In the genomic region with DNA sequence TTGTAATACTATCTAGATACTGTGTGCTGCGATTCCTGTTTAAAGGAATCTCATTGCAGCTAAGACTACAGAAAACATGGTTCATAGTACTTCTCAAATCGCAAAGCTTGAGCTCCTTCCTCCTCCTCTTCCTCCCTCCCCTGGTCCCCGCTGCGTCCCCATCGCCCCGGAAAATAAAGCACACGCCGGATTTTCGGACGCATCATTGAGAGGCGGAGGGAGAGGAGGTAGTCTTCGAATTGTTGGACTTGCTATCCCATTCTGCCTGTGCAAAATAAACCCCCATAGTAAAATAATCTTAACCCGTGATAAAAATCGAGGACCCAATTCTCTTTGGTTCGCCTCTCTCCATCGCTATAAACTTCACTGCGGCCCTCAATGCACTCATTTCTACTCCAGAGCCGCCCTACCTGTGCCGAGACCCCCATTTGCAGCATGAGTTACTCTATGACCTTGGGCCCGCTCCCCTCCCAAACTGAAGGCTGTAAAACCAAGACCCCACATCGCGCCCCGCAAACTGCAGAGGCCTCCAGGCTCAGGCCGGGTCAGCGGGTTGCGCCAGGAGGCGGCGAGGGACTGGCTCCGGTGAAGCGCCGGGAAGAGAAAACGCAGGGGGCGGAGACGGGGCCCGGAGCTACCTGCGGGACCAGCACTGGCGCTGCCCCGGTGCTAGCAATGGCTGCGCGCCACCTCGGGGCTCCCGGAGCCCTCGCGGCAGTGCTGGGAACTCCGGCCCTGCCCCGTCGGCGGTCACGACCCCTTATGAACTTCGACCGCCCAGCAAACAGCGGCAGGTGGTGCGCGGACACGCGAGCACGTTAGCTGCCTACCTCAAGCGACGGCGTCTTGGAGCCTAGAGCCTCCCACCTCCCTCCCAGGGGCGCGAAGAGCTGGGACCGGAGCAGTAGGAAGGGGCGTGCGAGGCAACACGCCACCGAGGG, we compare ENCODE assay signal across 1 cellular context.
A peak's percentile ranks its signal among the peaks of the same experiment; 100 is the strongest.
TF ChIP-seq lines count a peak whose summit lies in the region.

No MANE protein-coding gene starts in this region.

TF ChIP-seq in HepG2, 621 proteins besides CTCF, POLR2A, EP300 and RAD21 (continued from another document and continues in another):
- TF ChIP-seq, protein P1, sequence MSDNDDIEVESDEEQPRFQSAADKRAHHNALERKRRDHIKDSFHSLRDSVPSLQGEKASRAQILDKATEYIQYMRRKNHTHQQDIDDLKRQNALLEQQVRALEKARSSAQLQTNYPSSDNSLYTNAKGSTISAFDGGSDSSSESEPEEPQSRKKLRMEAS (IDR thresholded peaks at IDR 0.05) = peak; percentile 76
- TF ChIP-seq ZNF367 (CRISPR knock-in tag; IDR thresholded peaks at IDR 0.05; ENCODE audit: borderline replicate concordance) (0 out of 2 replicates have a peak, but pooled peaks have one; percentile 76), NR2F1 (CRISPR knock-in tag; IDR thresholded peaks at IDR 0.05) (peak; percentile 63 to 79; a peak in 3 of 4 replicates), KDM5B (CRISPR knock-in tag; IDR thresholded peaks at IDR 0.05; ENCODE audit: borderline replicate concordance) (0 out of 2 replicates have a peak, but pooled peaks have one; percentile 81), PRMT3 (CRISPR knock-in tag; IDR thresholded peaks at IDR 0.05; ENCODE audit: borderline replicate concordance, low read depth) (no peak), ZNF296 (CRISPR knock-in tag; conservative IDR thresholded peaks at IDR 0.05) (peak; percentile 67; the same call in 1 of the 2 replicates), ZNF850 (CRISPR knock-in tag; conservative IDR thresholded peaks at IDR 0.05) (peak; percentile 96), HOXA3 (CRISPR knock-in tag; IDR thresholded peaks at IDR 0.05) (no peak), ZNF333 (CRISPR knock-in tag; IDR thresholded peaks at IDR 0.05; ENCODE audit: borderline replicate concordance) (peak; percentile 88; the same call in 1 of the 2 replicates), STAT5B (CRISPR knock-in tag; IDR thresholded peaks at IDR 0.05) (0 out of 2 replicates have a peak, but pooled peaks have one; percentile 8), YY1 (IDR thresholded peaks at IDR 0.05; ENCODE audit: insufficient read depth, insufficient replicate concordance, low read depth, low read length) (peak; percentile 96), HOXA9 (CRISPR knock-in tag; IDR thresholded peaks at IDR 0.05; ENCODE audit: borderline replicate concordance) (peak; percentile 63; the same call in 1 of the 2 replicates), TBX3 (IDR thresholded peaks at IDR 0.05; ENCODE audit: borderline replicate concordance) (peak; percentile 38; the same call in 1 of the 2 replicates), MTF1 (CRISPR knock-in tag; IDR thresholded peaks at IDR 0.05) (0 out of 2 replicates have a peak, but pooled peaks have one; percentile 47), ZNF788 (CRISPR knock-in tag; IDR thresholded peaks at IDR 0.05; ENCODE audit: borderline replicate concordance) (0 out of 2 replicates have a peak, but pooled peaks have one; percentile 2), ZC3H13 (CRISPR knock-in tag; IDR thresholded peaks at IDR 0.05) (peak; percentile 91), CAMTA2 (CRISPR knock-in tag; IDR thresholded peaks at IDR 0.05; ENCODE audit: borderline replicate concordance) (peak; percentile 58; the same call in 1 of the 2 replicates), GLI4 (CRISPR knock-in tag; IDR thresholded peaks at IDR 0.05; ENCODE audit: borderline replicate concordance) (0 out of 2 replicates have a peak, but pooled peaks have one; percentile 87), RARA (CRISPR knock-in tag; IDR thresholded peaks at IDR 0.05) (peak; percentile 23; the same call in 1 of the 2 replicates), ZNF589 (CRISPR knock-in tag; conservative IDR thresholded peaks at IDR 0.05) (peak; percentile 71; the same call in 1 of the 2 replicates), ZNF17 (CRISPR knock-in tag; IDR thresholded peaks at IDR 0.05) (0 out of 2 replicates have a peak, but pooled peaks have one; percentile 33), REL (CRISPR knock-in tag; conservative IDR thresholded peaks at IDR 0.05) (peak; percentile 57; the same call in 1 of the 2 replicates), ZNF737 (CRISPR knock-in tag; IDR thresholded peaks at IDR 0.05; ENCODE audit: borderline replicate concordance) (0 out of 2 replicates have a peak, but pooled peaks have one; percentile 25), ZNF841 (CRISPR knock-in tag; IDR thresholded peaks at IDR 0.05; ENCODE audit: borderline replicate concordance) (0 out of 2 replicates have a peak, but pooled peaks have one; percentile 29), HNF4G (IDR thresholded peaks at IDR 0.05; ENCODE audit: borderline replicate concordance, low read depth, low read length) (peak; percentile 40; the same call in 1 of the 2 replicates), HNF4G (CRISPR knock-in tag; IDR thresholded peaks at IDR 0.05; ENCODE audit: borderline replicate concordance, low read depth) (peak; percentile 20; the same call in 1 of the 2 replicates), ZNF292 (CRISPR knock-in tag; IDR thresholded peaks at IDR 0.05; ENCODE audit: borderline replicate concordance, low read depth) (peak; percentile 77; the same call in 1 of the 2 replicates), TEAD2 (CRISPR knock-in tag; IDR thresholded peaks at IDR 0.05) (no peak), ZFP90 (CRISPR knock-in tag; IDR thresholded peaks at IDR 0.05; ENCODE audit: borderline replicate concordance) (0 out of 2 replicates have a peak, but pooled peaks have one; percentile 8), HNF4A (CRISPR knock-in tag; IDR thresholded peaks at IDR 0.05) (peak; percentile 63), ZMYM3 (CRISPR knock-in tag; IDR thresholded peaks at IDR 0.05) (0 out of 2 replicates have a peak, but pooled peaks have one; percentile 16), ELF4 (CRISPR knock-in tag; IDR thresholded peaks at IDR 0.05; ENCODE audit: borderline replicate concordance) (peak; percentile 71; the same call in 1 of the 2 replicates), SCMH1 (CRISPR knock-in tag; IDR thresholded peaks at IDR 0.05; ENCODE audit: borderline replicate concordance) (0 out of 2 replicates have a peak, but pooled peaks have one; percentile 50), ZNF12 (CRISPR knock-in tag; IDR thresholded peaks at IDR 0.05) (no peak), DR1 (CRISPR knock-in tag; IDR thresholded peaks at IDR 0.05) (peak; percentile 27), SRY (CRISPR knock-in tag; IDR thresholded peaks at IDR 0.05) (peak; percentile 59), SNAI1 (CRISPR knock-in tag; IDR thresholded peaks at IDR 0.05; ENCODE audit: borderline replicate concordance) (peak; percentile 99), CENPX (CRISPR knock-in tag; IDR thresholded peaks at IDR 0.05) (no peak), AGO1 (IDR thresholded peaks at IDR 0.05; ENCODE audit: low read depth, low read length, poor library complexity, severe bottlenecking) (peak; percentile 55), ZNF563 (CRISPR knock-in tag; IDR thresholded peaks at IDR 0.05) (peak; percentile 77; the same call in 1 of the 2 replicates), STAG1 (CRISPR knock-in tag; IDR thresholded peaks at IDR 0.05) (0 out of 2 replicates have a peak, but pooled peaks have one; percentile 2), ZNF33B (CRISPR knock-in tag; IDR thresholded peaks at IDR 0.05) (peak; percentile 60; the same call in 1 of the 2 replicates), NFE2 (CRISPR knock-in tag; IDR thresholded peaks at IDR 0.05) (no peak)
- TF ChIP-seq, protein P2, sequence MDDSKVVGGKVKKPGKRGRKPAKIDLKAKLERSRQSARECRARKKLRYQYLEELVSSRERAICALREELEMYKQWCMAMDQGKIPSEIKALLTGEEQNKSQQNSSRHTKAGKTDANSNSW (CRISPR knock-in tag; IDR thresholded peaks at IDR 0.05; ENCODE audit: borderline replicate concordance) = 0 out of 2 replicates have a peak, but pooled peaks have one; percentile 56
- TF ChIP-seq, protein P3, sequence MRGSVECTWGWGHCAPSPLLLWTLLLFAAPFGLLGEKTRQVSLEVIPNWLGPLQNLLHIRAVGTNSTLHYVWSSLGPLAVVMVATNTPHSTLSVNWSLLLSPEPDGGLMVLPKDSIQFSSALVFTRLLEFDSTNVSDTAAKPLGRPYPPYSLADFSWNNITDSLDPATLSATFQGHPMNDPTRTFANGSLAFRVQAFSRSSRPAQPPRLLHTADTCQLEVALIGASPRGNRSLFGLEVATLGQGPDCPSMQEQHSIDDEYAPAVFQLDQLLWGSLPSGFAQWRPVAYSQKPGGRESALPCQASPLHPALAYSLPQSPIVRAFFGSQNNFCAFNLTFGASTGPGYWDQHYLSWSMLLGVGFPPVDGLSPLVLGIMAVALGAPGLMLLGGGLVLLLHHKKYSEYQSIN (CRISPR knock-in tag; IDR thresholded peaks at IDR 0.05; ENCODE audit: borderline replicate concordance) = peak; percentile 67; the same call in 1 of the 2 replicates
- TF ChIP-seq, protein P4, sequence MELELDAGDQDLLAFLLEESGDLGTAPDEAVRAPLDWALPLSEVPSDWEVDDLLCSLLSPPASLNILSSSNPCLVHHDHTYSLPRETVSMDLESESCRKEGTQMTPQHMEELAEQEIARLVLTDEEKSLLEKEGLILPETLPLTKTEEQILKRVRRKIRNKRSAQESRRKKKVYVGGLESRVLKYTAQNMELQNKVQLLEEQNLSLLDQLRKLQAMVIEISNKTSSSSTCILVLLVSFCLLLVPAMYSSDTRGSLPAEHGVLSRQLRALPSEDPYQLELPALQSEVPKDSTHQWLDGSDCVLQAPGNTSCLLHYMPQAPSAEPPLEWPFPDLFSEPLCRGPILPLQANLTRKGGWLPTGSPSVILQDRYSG (CRISPR knock-in tag; IDR thresholded peaks at IDR 0.05) = 0 out of 2 replicates have a peak, but pooled peaks have one; percentile 12
- TF ChIP-seq, protein P5, sequence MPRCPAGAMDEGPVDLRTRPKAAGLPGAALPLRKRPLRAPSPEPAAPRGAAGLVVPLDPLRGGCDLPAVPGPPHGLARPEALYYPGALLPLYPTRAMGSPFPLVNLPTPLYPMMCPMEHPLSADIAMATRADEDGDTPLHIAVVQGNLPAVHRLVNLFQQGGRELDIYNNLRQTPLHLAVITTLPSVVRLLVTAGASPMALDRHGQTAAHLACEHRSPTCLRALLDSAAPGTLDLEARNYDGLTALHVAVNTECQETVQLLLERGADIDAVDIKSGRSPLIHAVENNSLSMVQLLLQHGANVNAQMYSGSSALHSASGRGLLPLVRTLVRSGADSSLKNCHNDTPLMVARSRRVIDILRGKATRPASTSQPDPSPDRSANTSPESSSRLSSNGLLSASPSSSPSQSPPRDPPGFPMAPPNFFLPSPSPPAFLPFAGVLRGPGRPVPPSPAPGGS (CRISPR knock-in tag; IDR thresholded peaks at IDR 0.05) = peak; percentile 85
- TF ChIP-seq, protein P6, sequence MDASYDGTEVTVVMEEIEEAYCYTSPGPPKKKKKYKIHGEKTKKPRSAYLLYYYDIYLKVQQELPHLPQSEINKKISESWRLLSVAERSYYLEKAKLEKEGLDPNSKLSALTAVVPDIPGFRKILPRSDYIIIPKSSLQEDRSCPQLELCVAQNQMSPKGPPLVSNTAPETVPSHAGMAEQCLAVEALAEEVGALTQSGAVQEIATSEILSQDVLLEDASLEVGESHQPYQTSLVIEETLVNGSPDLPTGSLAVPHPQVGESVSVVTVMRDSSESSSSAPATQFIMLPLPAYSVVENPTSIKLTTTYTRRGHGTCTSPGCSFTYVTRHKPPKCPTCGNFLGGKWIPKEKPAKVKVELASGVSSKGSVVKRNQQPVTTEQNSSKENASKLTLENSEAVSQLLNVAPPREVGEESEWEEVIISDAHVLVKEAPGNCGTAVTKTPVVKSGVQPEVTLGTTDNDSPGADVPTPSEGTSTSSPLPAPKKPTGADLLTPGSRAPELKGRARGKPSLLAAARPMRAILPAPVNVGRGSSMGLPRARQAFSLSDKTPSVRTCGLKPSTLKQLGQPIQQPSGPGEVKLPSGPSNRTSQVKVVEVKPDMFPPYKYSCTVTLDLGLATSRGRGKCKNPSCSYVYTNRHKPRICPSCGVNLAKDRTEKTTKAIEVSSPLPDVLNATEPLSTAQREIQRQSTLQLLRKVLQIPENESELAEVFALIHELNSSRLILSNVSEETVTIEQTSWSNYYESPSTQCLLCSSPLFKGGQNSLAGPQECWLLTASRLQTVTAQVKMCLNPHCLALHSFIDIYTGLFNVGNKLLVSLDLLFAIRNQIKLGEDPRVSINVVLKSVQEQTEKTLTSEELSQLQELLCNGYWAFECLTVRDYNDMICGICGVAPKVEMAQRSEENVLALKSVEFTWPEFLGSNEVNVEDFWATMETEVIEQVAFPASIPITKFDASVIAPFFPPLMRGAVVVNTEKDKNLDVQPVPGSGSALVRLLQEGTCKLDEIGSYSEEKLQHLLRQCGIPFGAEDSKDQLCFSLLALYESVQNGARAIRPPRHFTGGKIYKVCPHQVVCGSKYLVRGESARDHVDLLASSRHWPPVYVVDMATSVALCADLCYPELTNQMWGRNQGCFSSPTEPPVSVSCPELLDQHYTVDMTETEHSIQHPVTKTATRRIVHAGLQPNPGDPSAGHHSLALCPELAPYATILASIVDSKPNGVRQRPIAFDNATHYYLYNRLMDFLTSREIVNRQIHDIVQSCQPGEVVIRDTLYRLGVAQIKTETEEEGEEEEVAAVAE (CRISPR knock-in tag; IDR thresholded peaks at IDR 0.05; ENCODE audit: borderline replicate concordance) = peak; percentile 22; the same call in 1 of the 2 replicates
- TF ChIP-seq, protein P7, sequence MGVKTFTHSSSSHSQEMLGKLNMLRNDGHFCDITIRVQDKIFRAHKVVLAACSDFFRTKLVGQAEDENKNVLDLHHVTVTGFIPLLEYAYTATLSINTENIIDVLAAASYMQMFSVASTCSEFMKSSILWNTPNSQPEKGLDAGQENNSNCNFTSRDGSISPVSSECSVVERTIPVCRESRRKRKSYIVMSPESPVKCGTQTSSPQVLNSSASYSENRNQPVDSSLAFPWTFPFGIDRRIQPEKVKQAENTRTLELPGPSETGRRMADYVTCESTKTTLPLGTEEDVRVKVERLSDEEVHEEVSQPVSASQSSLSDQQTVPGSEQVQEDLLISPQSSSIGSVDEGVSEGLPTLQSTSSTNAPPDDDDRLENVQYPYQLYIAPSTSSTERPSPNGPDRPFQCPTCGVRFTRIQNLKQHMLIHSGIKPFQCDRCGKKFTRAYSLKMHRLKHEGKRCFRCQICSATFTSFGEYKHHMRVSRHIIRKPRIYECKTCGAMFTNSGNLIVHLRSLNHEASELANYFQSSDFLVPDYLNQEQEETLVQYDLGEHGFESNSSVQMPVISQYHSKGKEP (CRISPR knock-in tag; IDR thresholded peaks at IDR 0.05) = peak; percentile 67; the same call in 1 of the 2 replicates
- TF ChIP-seq, protein P8, sequence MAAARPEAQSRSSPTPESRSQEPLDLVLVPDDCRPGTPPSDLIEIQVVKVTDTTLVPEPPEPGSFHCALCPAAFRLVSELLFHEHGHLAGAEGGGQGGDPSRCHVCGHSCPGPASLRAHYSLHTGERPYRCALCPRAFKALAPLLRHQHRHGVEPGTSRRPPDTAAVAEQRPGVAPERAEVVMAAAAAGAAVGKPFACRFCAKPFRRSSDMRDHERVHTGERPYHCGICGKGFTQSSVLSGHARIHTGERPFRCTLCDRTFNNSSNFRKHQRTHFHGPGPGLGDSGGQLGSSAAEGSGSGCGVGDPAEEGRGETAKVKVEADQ (CRISPR knock-in tag; IDR thresholded peaks at IDR 0.05; ENCODE audit: borderline replicate concordance) = peak; percentile 88
- TF ChIP-seq, protein P9, sequence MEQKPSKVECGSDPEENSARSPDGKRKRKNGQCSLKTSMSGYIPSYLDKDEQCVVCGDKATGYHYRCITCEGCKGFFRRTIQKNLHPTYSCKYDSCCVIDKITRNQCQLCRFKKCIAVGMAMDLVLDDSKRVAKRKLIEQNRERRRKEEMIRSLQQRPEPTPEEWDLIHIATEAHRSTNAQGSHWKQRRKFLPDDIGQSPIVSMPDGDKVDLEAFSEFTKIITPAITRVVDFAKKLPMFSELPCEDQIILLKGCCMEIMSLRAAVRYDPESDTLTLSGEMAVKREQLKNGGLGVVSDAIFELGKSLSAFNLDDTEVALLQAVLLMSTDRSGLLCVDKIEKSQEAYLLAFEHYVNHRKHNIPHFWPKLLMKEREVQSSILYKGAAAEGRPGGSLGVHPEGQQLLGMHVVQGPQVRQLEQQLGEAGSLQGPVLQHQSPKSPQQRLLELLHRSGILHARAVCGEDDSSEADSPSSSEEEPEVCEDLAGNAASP (CRISPR knock-in tag; IDR thresholded peaks at IDR 0.05; ENCODE audit: borderline replicate concordance) = peak; percentile 12; the same call in 1 of the 2 replicates
